ENCODE assay signal across 9 cellular contexts in genomic region chr7:30162622-30163124, GRCh38. TPM values are rescaled to one million over a fixed set of nuclear protein-coding genes. Genes with fewer than 3 reads are reported as not detected.
A peak's percentile ranks its signal among the peaks of the same experiment; 100 is the strongest.
DNase-seq lines count a peak whose midpoint lies in the region; ATAC-seq, FAIRE-seq and TF ChIP-seq lines count a peak whose summit lies in the region.
"Had no signal": no experiment of that assay in that cellular context is flagged by ENCODE, and none has a peak within 500 bp of the region (broad histone marks: within the 10 kb centered on the region; RNA-seq: fewer than 3 reads in every experiment).

No MANE protein-coding gene starts in this region.

- TF ChIP-seq EP300 in esophagus muscularis mucosa (IDR thresholded peaks at IDR 0.05): no peak

- no peak for FAIRE-seq in D721Med (lab: Jason Lieb, UNC)

- H3F3A ChIP-seq in PC-9 (ENCODE audit: insufficient read depth, low read depth) (peaks cover 25% of the 10 kb centered on the region; the same call in 1 of the 2 replicates), smooth muscle cell (ENCODE audit: low read depth) (no peaks in the 10 kb centered on the region)

- no peak for TF ChIP-seq POLR2A in esophagus muscularis mucosa (IDR thresholded peaks at IDR 0.05; ENCODE audit: low read depth)

- H3K4me2 ChIP-seq in PC-9 (peak overlapping the region; percentile 37), smooth muscle cell (peak overlapping the region; percentile 66)

- H3K9ac ChIP-seq in smooth muscle cell (ENCODE audit: low read depth): no peak overlapping the region

- no peak overlapping the region for H3K27ac ChIP-seq in PC-9
- peak overlapping the region; percentile 34 to 65 (median 54) for H3K27ac ChIP-seq in esophagus muscularis mucosa (replicated peaks in 1 of 4)
- H3K27ac ChIP-seq in smooth muscle cell (ENCODE audit: low read depth): peak overlapping the region; percentile 48

- CTCF ChIA-PET in PC-9 (lab: Charles Lee): interaction anchor here (0.6 kb wide), 1 partner anchor 112 kb away, joined by 3 read pairs; no protein-coding TSS in a partner anchor

- no peaks in the 10 kb centered on the region for H3K79me2 ChIP-seq in PC-9 (ENCODE audit: low read depth)
- no peaks in the 10 kb centered on the region for H3K79me2 ChIP-seq in smooth muscle cell (ENCODE audit: low read depth)

- H3K36me3 ChIP-seq in PC-9 (ENCODE audit: low read depth) (no peaks in the 10 kb centered on the region), esophagus muscularis mucosa (peaks cover 0 to 48% (median 10%) of the 10 kb centered on the region in 4 donors), smooth muscle cell (ENCODE audit: low read depth) (no peaks in the 10 kb centered on the region), BE2C (no peaks in the 10 kb centered on the region)

- POLR2A ChIA-PET in PC-9 (lab: Charles Lee; ENCODE audit: unreplicated experiment): interaction anchor here (0.6 kb wide), 1 partner anchor 186 kb away, joined by 3 read pairs; no protein-coding TSS in a partner anchor

- H3K9me2 ChIP-seq in PC-9 (ENCODE audit: insufficient read depth): no peaks in the 10 kb centered on the region

- intact Hi-C loops in PC-9 (cut with micrococcal nuclease; ENCODE audit: unreplicated experiment): loop anchor here (5.0 to 10.0 kb wide), 2 partner anchors 385 to 582 kb away; no protein-coding TSS in a partner anchor
- intact Hi-C loops in esophagus muscularis mucosa (cut with DNase I): loop anchor here (10.0 kb wide), 1 partner anchor 112 kb away; no protein-coding TSS in a partner anchor

- H2AFZ ChIP-seq in PC-9 (no peak overlapping the region), smooth muscle cell (ENCODE audit: low read depth) (no peak overlapping the region)

- ATAC-seq in HG03159 (IDR thresholded peaks at IDR 0.05; ENCODE audit: unreplicated experiment): peak; percentile 19
- ATAC-seq: Panc1 had no signal

- peak; percentile 82 for DNase-seq in ELR (ENCODE audit: low read depth)
- peak; percentile 39 to 71 for DNase-seq in PC-9
- no peak for DNase-seq in esophagus muscularis mucosa (ENCODE audit: extremely low spot score)
- no peak for DNase-seq in smooth muscle cell (lab: John Stamatoyannopoulos, UW; ENCODE audit: unreplicated experiment)
- no peak for DNase-seq in D721Med (ENCODE audit: insufficient read length, low spot score)
- DNase-seq in GDM1 (lab: John Stamatoyannopoulos, UW): no peak
- no peak for DNase-seq in BE2C

- H3K4me3 ChIP-seq in PC-9: no peak overlapping the region
- H3K4me3 ChIP-seq in esophagus muscularis mucosa: no peak overlapping the region
- no peak overlapping the region for H3K4me3 ChIP-seq in smooth muscle cell
- no peak overlapping the region for H3K4me3 ChIP-seq in BE2C (ENCODE audit: low read depth, low read length)

- no peak for TF ChIP-seq CTCF in PC-9 (conservative IDR thresholded peaks at IDR 0.05)
- no peak for TF ChIP-seq CTCF in esophagus muscularis mucosa (IDR thresholded peaks at IDR 0.05)
- TF ChIP-seq CTCF in smooth muscle cell (IDR thresholded peaks at IDR 0.05; ENCODE audit: borderline replicate concordance, insufficient read depth, poor library complexity, severe bottlenecking): no peak
- TF ChIP-seq CTCF in D721Med (IDR thresholded peaks at IDR 0.05; ENCODE audit: insufficient read depth, missing control alignments): no peak
- TF ChIP-seq CTCF in BE2C (IDR thresholded peaks at IDR 0.05; ENCODE audit: low read depth, low read length): no peak

- BruUV-seq in PC-9 (replicated peaks; lab: Mats Ljungman, UMichigan): no TSS peak

- WGBS in esophagus muscularis mucosa: 63% methylated on average over 5 of the region's 5 CpGs
- WGBS in smooth muscle cell (ENCODE audit: low lambda C conversion rate): 38% methylated on average over 5 of the region's 5 CpGs

- H4K20me1 ChIP-seq in PC-9 (ENCODE audit: insufficient read depth): no peaks in the 10 kb centered on the region
- H4K20me1 ChIP-seq in smooth muscle cell (ENCODE audit: low read depth): no peaks in the 10 kb centered on the region

- no peaks in the 10 kb centered on the region for H3K27me3 ChIP-seq in PC-9 (ENCODE audit: insufficient read depth, low read depth)
- H3K27me3 ChIP-seq in esophagus muscularis mucosa: no peaks in the 10 kb centered on the region
- peaks cover 5% of the 10 kb centered on the region for H3K27me3 ChIP-seq in smooth muscle cell (ENCODE audit: low read depth)
- no peaks in the 10 kb centered on the region for H3K27me3 ChIP-seq in BE2C

- peaks cover 54% of the 10 kb centered on the region for H3K4me1 ChIP-seq in PC-9 (replicated peaks; ENCODE audit: insufficient read depth)
- peaks cover 19 to 61% (median 51%) of the 10 kb centered on the region in 4 donors for H3K4me1 ChIP-seq in esophagus muscularis mucosa
- H3K4me1 ChIP-seq in smooth muscle cell (ENCODE audit: low read depth): peaks cover 28% of the 10 kb centered on the region
- H3K4me1 ChIP-seq in BE2C: no peaks in the 10 kb centered on the region

- no peaks in the 10 kb centered on the region for H3K9me3 ChIP-seq in PC-9 (ENCODE audit: insufficient read depth, low read depth)
- no peaks in the 10 kb centered on the region for H3K9me3 ChIP-seq in esophagus muscularis mucosa
- no peaks in the 10 kb centered on the region for H3K9me3 ChIP-seq in smooth muscle cell (replicated peaks; ENCODE audit: low read depth)
- H3K9me3 ChIP-seq in BE2C: no peaks in the 10 kb centered on the region

RNA-seq across cellular contexts. Expression of gene MTURN, which starts 27.9 kb away (rescaled TPM):
- total RNA-seq in PC-9 (2021) (21.6 and 23.1 TPM in 2 replicates), esophagus muscularis mucosa (100 to 1,000 TPM; 158 to 249 (median 196) TPM), smooth muscle cell (3.9 and 13.1 TPM in 2 replicates)
- 3.1 and 5.9 TPM in 2 replicates for polyA plus RNA-seq in smooth muscle cell
- 1.1 TPM for polyA plus RNA-seq in BE2C (2012; ENCODE audit: insufficient read depth, insufficient read length, low read depth)

Comparison
In these comparisons a context has a peak if more than half of its experiments do, and no peak if none do; other contexts are left out.
1. DNase-seq: peak in ELR (single experiment) and PC-9 (2 of 2); none in esophagus muscularis mucosa (single experiment), smooth muscle cell (single experiment), D721Med (single experiment), GDM1 (single experiment) and BE2C (single experiment).